In genomic region chr3:14145236-14145635, GRCh38 we compare ENCODE assay signal across 7 cellular contexts. TPM values are rescaled to one million over a fixed set of nuclear protein-coding genes. Genes with fewer than 3 reads are reported as not detected.
DNase-seq lines count a peak whose midpoint lies in the region; ATAC-seq and TF ChIP-seq lines count a peak whose summit lies in the region.

No MANE protein-coding gene starts in this region.

- H3K9me3 Mint-ChIP-seq in activated CD8-positive, alpha-beta T cell treated with anti-CD3 and anti-CD28 coated beads, Interleukin-2, amount 10 ng/mL, durations not matched to agents 7 days and 5 days (ENCODE audit: insufficient read depth): no peaks in the 10 kb centered on the region
- H3K9me3 Mint-ChIP-seq in stimulated activated naive B cell treated with anti-CD40 and anti-IgM and Interleukin-4, amounts not matched to agents 10 μg/mL and 1 μg/mL and 100 μg/mL, for 72 hours: no peaks in the 10 kb centered on the region

- H3K36me3 Mint-ChIP-seq in activated CD8-positive, alpha-beta T cell treated with anti-CD3 and anti-CD28 coated beads, Interleukin-2, amount 10 ng/mL, durations not matched to agents 7 days and 5 days (ENCODE audit: low read depth): peaks cover 40% of the 10 kb centered on the region
- H3K36me3 Mint-ChIP-seq in stimulated activated naive B cell treated with anti-CD40 and anti-IgM and Interleukin-4, amounts not matched to agents 10 μg/mL and 1 μg/mL and 100 μg/mL, for 72 hours: peaks cover 26 to 48% of the 10 kb centered on the region in 2 donors

- peaks cover 14% of the 10 kb centered on the region for H3K4me1 ChIP-seq in right cardiac atrium (ENCODE audit: control insufficient read depth, insufficient read depth, low read length)

- POLR2A ChIA-PET in activated CD8-positive, alpha-beta T cell treated with anti-CD3 and anti-CD28 coated beads, Interleukin-2, amount 10 ng/mL, durations not matched to agents 7 days and 5 days (lab: Charles Lee): interaction anchor here (0.6 to 5.9 kb wide), 4 partner anchors 19 to 281 kb away, joined by 3 to 55 read pairs (median 14); partner anchors contain the start of genes CHCHD4, LSM3, TMEM43 and XPC

- H3K27me3 Mint-ChIP-seq in activated CD8-positive, alpha-beta T cell treated with anti-CD3 and anti-CD28 coated beads, Interleukin-2, amount 10 ng/mL, durations not matched to agents 7 days and 5 days (ENCODE audit: low read depth): no peaks in the 10 kb centered on the region
- no peaks in the 10 kb centered on the region for H3K27me3 Mint-ChIP-seq in stimulated activated naive B cell treated with anti-CD40 and anti-IgM and Interleukin-4, amounts not matched to agents 10 μg/mL and 1 μg/mL and 100 μg/mL, for 72 hours

- H3K9me3 ChIP-seq in right cardiac atrium (ENCODE audit: control insufficient read depth, low read length): no peaks in the 10 kb centered on the region

- CTCF ChIA-PET in activated CD8-positive, alpha-beta T cell treated with anti-CD3 and anti-CD28 coated beads, Interleukin-2, amount 10 ng/mL, durations not matched to agents 7 days and 5 days (lab: Charles Lee): interaction anchor here (1.1 to 2.3 kb wide), 5 partner anchors 8 to 58 kb away, joined by 3 to 10 read pairs (median 3); partner anchors contain the start of genes CHCHD4, LSM3, TMEM43 and XPC

- 81% methylated on average over 9 of the region's 9 CpGs for WGBS in right cardiac atrium

- peak overlapping the region; percentile 65 for H3K27ac Mint-ChIP-seq in activated CD8-positive, alpha-beta T cell treated with anti-CD3 and anti-CD28 coated beads, Interleukin-2, amount 10 ng/mL, durations not matched to agents 7 days and 5 days
- peak overlapping the region; percentile 52 for H3K27ac Mint-ChIP-seq in stimulated activated naive B cell treated with anti-CD40 and anti-IgM and Interleukin-4, amounts not matched to agents 10 μg/mL and 1 μg/mL and 100 μg/mL, for 72 hours

- no peak for TF ChIP-seq CTCF in HL-60 (IDR thresholded peaks at IDR 0.05; ENCODE audit: insufficient read depth, low read length)

- intact Hi-C loops in right cardiac atrium (cut with DNase I): no loop called here

- H3K27me3 ChIP-seq in HL-60 (ENCODE audit: insufficient read depth, poor library complexity, severe bottlenecking) (no peaks in the 10 kb centered on the region), right cardiac atrium (ENCODE audit: control insufficient read depth, insufficient read depth) (no peaks in the 10 kb centered on the region)

- ATAC-seq in activated CD8-positive, alpha-beta T cell treated with anti-CD3 and anti-CD28 coated beads, Interleukin-2, amount 10 ng/mL, durations not matched to agents 7 days and 5 days: no peak
- ATAC-seq in right cardiac atrium: no peak
- ATAC-seq in stimulated activated naive B cell treated with anti-CD40 and anti-IgM and Interleukin-4, amounts not matched to agents 10 μg/mL and 1 μg/mL and 100 μg/mL, for 72 hours (replicated peaks): no peak

- H3K4me1 Mint-ChIP-seq in activated CD8-positive, alpha-beta T cell treated with anti-CD3 and anti-CD28 coated beads, Interleukin-2, amount 10 ng/mL, durations not matched to agents 7 days and 5 days (ENCODE audit: low read depth): peaks cover 36% of the 10 kb centered on the region
- peaks cover 14% of the 10 kb centered on the region in 2 donors for H3K4me1 Mint-ChIP-seq in stimulated activated naive B cell treated with anti-CD40 and anti-IgM and Interleukin-4, amounts not matched to agents 10 μg/mL and 1 μg/mL and 100 μg/mL, for 72 hours

- H3K27ac ChIP-seq in HL-60 (replicated peaks): peak overlapping the region; percentile 94
- H3K27ac ChIP-seq in right cardiac atrium (ENCODE audit: low read length): peak overlapping the region; percentile 74

- no peak overlapping the region for H3K4me3 ChIP-seq in HL-60 (replicated peaks; ENCODE audit: insufficient read depth, low read length)
- no peak overlapping the region for H3K4me3 ChIP-seq in right cardiac atrium (ENCODE audit: low read length)

- H3K4me3 Mint-ChIP-seq in activated CD8-positive, alpha-beta T cell treated with anti-CD3 and anti-CD28 coated beads, Interleukin-2, amount 10 ng/mL, durations not matched to agents 7 days and 5 days: no peak overlapping the region
- no peak overlapping the region for H3K4me3 Mint-ChIP-seq in stimulated activated naive B cell treated with anti-CD40 and anti-IgM and Interleukin-4, amounts not matched to agents 10 μg/mL and 1 μg/mL and 100 μg/mL, for 72 hours

- DNase-seq in HL-60 (ENCODE audit: low read depth in 1 of 2, low spot score in 1 of 2) (no peak), right cardiac atrium (peak in 1 of 3 donors; percentile 15), NCI-H1436 (lab: John Stamatoyannopoulos, UW) (no peak), NCI-H446 (lab: John Stamatoyannopoulos, UW) (no peak)
- DNase-seq in activated CD8-positive, alpha-beta T cell treated with anti-CD3 and anti-CD28 coated beads, Interleukin-2, amount 10 ng/mL, durations not matched to agents 7 days and 5 days: no peak
- DNase-seq in stimulated activated naive B cell treated with anti-CD40 and anti-IgM and Interleukin-4, amounts not matched to agents 10 μg/mL and 1 μg/mL and 100 μg/mL, for 72 hours: no peak
- no peak for DNase-seq in stimulated activated CD4-positive, alpha-beta T cell treated with anti-CD3 and anti-CD28 coated beads, Interleukin-12 subunit alpha, Interleukin-12 subunit beta, amount 100 ng/mL, for 4 hours

RNA-seq across cellular contexts. Expression of gene TMEM43, which starts 20.4 kb away (rescaled TPM):
- 10 to 100 TPM; 27.9 to 28.8 TPM for total RNA-seq in activated CD8-positive, alpha-beta T cell treated with anti-CD3 and anti-CD28 coated beads, Interleukin-2, amount 10 ng/mL, durations not matched to agents 7 days and 5 days
- total RNA-seq in right cardiac atrium: 100 to 1,000 TPM in 1 of 4 donors, 10 to 100 TPM in 3; 52.4 to 103 (median 68.7) TPM
- 46.7 TPM for polyA plus RNA-seq in right cardiac atrium

RNA-seq across cellular contexts. Expression of gene CHCHD4, which starts 20.6 kb away (rescaled TPM):
- 10 to 100 TPM; 17.3 to 18.1 TPM for total RNA-seq in activated CD8-positive, alpha-beta T cell treated with anti-CD3 and anti-CD28 coated beads, Interleukin-2, amount 10 ng/mL, durations not matched to agents 7 days and 5 days
- total RNA-seq in right cardiac atrium: 10 to 100 TPM; 21.0 to 30.9 (median 27.4) TPM
- polyA plus RNA-seq in right cardiac atrium: 33.4 TPM

RNA-seq across cellular contexts. Expression of gene XPC, which starts 33.2 kb away (rescaled TPM):
- total RNA-seq in activated CD8-positive, alpha-beta T cell treated with anti-CD3 and anti-CD28 coated beads, Interleukin-2, amount 10 ng/mL, durations not matched to agents 7 days and 5 days: 10 to 100 TPM; 29.4 to 31.6 TPM
- 10 to 100 TPM; 10.7 to 16.1 (median 14.4) TPM for total RNA-seq in right cardiac atrium
- 8.8 TPM for polyA plus RNA-seq in right cardiac atrium

RNA-seq across cellular contexts. Expression of gene LSM3, which starts 33.4 kb away (rescaled TPM):
- 10 to 100 TPM; 19.2 to 20.2 TPM for total RNA-seq in activated CD8-positive, alpha-beta T cell treated with anti-CD3 and anti-CD28 coated beads, Interleukin-2, amount 10 ng/mL, durations not matched to agents 7 days and 5 days
- total RNA-seq in right cardiac atrium: 10 to 100 TPM; 13.5 to 16.5 (median 15.2) TPM
- 17.8 TPM for polyA plus RNA-seq in right cardiac atrium
